In the genomic region with DNA sequence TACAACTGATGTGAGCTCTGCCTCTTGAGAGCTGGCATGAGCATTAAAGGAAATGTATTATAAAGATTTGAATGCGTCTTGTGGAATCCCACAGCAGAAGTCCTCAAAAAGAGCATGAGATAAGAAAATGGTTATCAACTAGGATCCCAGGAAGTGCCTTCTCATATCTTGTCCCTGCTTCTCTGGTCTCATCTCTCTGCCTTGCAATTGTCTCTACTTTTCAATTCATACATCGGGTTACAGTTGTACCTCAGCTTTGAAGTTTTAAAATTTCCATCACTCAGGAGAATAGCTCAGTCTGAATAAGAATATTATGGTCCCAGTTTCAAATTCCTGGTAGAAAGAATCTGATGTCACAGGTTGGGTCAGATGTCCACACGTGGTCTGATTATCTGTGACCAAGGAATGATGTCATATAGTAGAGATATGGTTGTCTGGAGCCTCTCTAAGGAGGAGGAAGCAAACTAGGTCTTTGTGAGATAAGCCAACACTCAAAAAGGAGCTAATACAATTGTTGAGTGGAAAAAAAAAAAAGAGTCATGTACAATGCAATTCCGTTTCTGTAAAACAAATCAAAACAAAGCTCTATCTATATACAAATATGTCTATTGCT, we compare ENCODE assay signal across 1 cellular context.
TF ChIP-seq lines count a peak whose summit lies in the region.

No MANE protein-coding gene starts in this region.

TF ChIP-seq in K562, 482 proteins besides CTCF, POLR2A, EP300 and RAD21 (continued from another document):
- TF ChIP-seq ZNF699 (CRISPR knock-in tag; IDR thresholded peaks at IDR 0.05; ENCODE audit: insufficient replicate concordance), result no peak
- TF ChIP-seq SMARCE1 (IDR thresholded peaks at IDR 0.05), result peak; percentile 43; the same call in 1 of the 2 replicates
